25 cellular contexts compared by ENCODE assay signal in genomic region chr11:99489561-99489960, GRCh38.
"Had no signal": no experiment of that assay in that cellular context is flagged by ENCODE, and none has a peak within 500 bp of the region (broad histone marks: within the 10 kb centered on the region; RNA-seq: fewer than 3 reads in every experiment).

No MANE protein-coding gene starts in this region.

- H3K4me2 ChIP-seq: smooth muscle cell had no signal

- H3K27ac ChIP-seq: coronary artery, esophagus muscularis mucosa, lower lobe of right lung, neutrophil, parathyroid adenoma, right lobe of liver, suprapubic skin, transverse colon, vagina had no signal

- DNase-seq: dermis blood vessel endothelial cell; effector memory CD4-positive, alpha-beta T cell; foreskin melanocyte; hypothalamus; immature natural killer cell; left ventricle myocardium superior; lower lobe of right lung; mucosa of descending colon; naive B cell; right lobe of liver; stimulated activated CD4-positive, alpha-beta T cell treated with anti-CD3 and anti-CD28 coated beads, Interleukin-12 subunit alpha, Interleukin-12 subunit beta, amount 100 ng/mL, for 4 hours; stimulated activated CD4-positive, alpha-beta T cell treated with anti-CD3 and anti-CD28 coated beads, Interleukin-1b, Interleukin-23, amount 100 ng/mL, for 48 hours; stimulated activated CD4-positive, alpha-beta T cell treated with anti-CD3 and anti-CD28 coated beads, Interleukin-4, amount 100 ng/mL, for 1 hour; stimulated activated CD8-positive, alpha-beta memory T cell treated with anti-CD3 and anti-CD28 coated beads, Interleukin-4, amount 100 ng/mL, for 48 hours; stimulated activated naive CD4-positive, alpha-beta T cell; stimulated activated naive CD8-positive, alpha-beta T cell treated with anti-CD3 and anti-CD28 coated beads, Interleukin-15, amount 100 ng/mL, for 72 hours; transverse colon had no signal

- H3K4me3 ChIP-seq: coronary artery, esophagus muscularis mucosa, lower lobe of right lung, mucosa of descending colon, right lobe of liver, smooth muscle cell, suprapubic skin, transverse colon, vagina had no signal

- H3K36me3 ChIP-seq: esophagus muscularis mucosa, lower lobe of right lung, neutrophil, right lobe of liver, suprapubic skin, transverse colon, vagina had no signal

- H3K9ac ChIP-seq: parathyroid adenoma had no signal

- H3K79me2 ChIP-seq: parathyroid adenoma had no signal

- ATAC-seq: left ventricle myocardium superior; lower lobe of right lung; mucosa of descending colon; natural killer cell treated with Interleukin-12 subunit alpha and Interleukin-12 subunit beta and Interleukin-15 and Interleukin-18, amount 100 ng/mL, for 72 hours; right lobe of liver; stimulated activated naive CD8-positive, alpha-beta T cell treated with anti-CD3 and anti-CD28 coated beads, Interleukin-15, amount 100 ng/mL, for 72 hours had no signal

- H3K4me1 ChIP-seq: esophagus muscularis mucosa, lower lobe of right lung, parathyroid adenoma, right lobe of liver, suprapubic skin, transverse colon, vagina had no signal

- H3K9me3 ChIP-seq: esophagus muscularis mucosa, lower lobe of right lung, mucosa of descending colon, neutrophil, right lobe of liver, suprapubic skin, transverse colon, vagina had no signal

- H2AFZ ChIP-seq: parathyroid adenoma had no signal

- H3K27me3 ChIP-seq: esophagus muscularis mucosa, neutrophil, right lobe of liver, suprapubic skin, transverse colon, vagina had no signal
